9 cellular contexts compared by ENCODE assay signal in genomic region chr6:100490065-100490464, GRCh38. TPM values are rescaled to one million over a fixed set of nuclear protein-coding genes. Genes with fewer than 3 reads are reported as not detected.
"Had no signal": no experiment of that assay in that cellular context is flagged by ENCODE, and none has a peak within 500 bp of the region (broad histone marks: within the 10 kb centered on the region; RNA-seq: fewer than 3 reads in every experiment).

No MANE protein-coding gene starts in this region.

- H3K27ac ChIP-seq: GM23248 had no signal

- H3K9ac ChIP-seq: GM23248 had no signal

- H2AFZ ChIP-seq: GM23248 had no signal

- H3K4me1 ChIP-seq: HAP-1 had no signal

- ATAC-seq: HCT116, K562 had no signal

- H3K36me3 ChIP-seq: HAP-1 had no signal

- H3K4me3 ChIP-seq: GM23248, HAP-1, K562 had no signal

- H3K9me3 ChIP-seq: HAP-1 had no signal

- DNase-seq: GM23248, GOT3, H7, IMR-90 had no signal

RNA-seq across cellular contexts. Expression of gene SIM1, which starts 25.3 kb away (rescaled TPM):
- total RNA-seq: H4, HT-29, IMR-90, K562 had no signal
